ENCODE assay signal across 1 cellular context in the genomic region with DNA sequence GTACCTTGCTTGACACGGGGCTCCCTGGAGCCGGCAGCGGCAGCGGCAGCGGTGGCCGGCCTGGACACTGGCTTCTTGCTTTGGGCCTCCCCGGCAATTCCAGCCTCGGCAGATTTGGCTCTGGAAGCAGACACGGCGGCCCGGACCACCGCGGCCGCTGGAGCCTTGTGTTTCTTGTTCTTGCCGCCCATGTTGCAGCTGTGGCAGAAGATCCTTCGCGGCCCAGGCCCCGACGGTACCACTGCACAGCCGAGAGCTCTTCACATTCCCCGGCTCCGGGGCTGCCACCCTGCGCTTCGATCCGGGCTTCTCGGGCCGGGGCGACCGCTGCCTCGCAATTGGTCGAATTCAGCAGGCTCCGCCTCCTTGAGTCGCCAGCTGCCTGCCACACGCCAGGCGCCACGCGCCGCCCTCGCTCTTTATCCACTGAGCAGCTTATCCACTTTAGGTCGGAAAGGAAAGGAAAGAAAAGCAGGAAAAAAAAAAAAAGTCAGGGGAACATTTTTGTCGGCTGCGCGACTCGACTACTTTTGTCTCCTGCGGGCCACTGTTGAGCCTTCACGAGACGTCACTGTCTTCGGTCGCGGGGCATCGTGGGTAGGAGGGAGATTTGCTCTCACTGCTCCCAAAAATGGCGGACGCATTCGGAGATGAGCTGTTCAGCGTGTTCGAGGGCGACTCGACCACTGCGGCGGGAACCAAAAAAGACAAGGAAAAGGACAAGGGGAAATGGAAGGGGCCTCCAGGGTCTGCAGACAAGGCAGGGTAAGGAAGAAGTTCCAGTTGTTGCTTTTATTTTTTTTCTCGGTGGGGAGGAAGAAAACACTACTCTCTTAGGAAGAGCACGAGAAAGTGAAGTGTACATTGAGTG.
TF ChIP-seq lines count a peak whose summit lies in the region.

A gene with protein sequence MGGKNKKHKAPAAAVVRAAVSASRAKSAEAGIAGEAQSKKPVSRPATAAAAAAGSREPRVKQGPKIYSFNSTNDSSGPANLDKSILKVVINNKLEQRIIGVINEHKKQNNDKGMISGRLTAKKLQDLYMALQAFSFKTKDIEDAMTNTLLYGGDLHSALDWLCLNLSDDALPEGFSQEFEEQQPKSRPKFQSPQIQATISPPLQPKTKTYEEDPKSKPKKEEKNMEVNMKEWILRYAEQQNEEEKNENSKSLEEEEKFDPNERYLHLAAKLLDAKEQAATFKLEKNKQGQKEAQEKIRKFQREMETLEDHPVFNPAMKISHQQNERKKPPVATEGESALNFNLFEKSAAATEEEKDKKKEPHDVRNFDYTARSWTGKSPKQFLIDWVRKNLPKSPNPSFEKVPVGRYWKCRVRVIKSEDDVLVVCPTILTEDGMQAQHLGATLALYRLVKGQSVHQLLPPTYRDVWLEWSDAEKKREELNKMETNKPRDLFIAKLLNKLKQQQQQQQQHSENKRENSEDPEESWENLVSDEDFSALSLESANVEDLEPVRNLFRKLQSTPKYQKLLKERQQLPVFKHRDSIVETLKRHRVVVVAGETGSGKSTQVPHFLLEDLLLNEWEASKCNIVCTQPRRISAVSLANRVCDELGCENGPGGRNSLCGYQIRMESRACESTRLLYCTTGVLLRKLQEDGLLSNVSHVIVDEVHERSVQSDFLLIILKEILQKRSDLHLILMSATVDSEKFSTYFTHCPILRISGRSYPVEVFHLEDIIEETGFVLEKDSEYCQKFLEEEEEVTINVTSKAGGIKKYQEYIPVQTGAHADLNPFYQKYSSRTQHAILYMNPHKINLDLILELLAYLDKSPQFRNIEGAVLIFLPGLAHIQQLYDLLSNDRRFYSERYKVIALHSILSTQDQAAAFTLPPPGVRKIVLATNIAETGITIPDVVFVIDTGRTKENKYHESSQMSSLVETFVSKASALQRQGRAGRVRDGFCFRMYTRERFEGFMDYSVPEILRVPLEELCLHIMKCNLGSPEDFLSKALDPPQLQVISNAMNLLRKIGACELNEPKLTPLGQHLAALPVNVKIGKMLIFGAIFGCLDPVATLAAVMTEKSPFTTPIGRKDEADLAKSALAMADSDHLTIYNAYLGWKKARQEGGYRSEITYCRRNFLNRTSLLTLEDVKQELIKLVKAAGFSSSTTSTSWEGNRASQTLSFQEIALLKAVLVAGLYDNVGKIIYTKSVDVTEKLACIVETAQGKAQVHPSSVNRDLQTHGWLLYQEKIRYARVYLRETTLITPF (N-terminal part only) (minus strand): TSS at position 312 of the 871 bp plus-strand sequence. CDS start 121 bp downstream, at position 191.
A gene (plus strand): TSS at position 607 of the 871 bp plus-strand sequence. CDS start 25 bp downstream, at position 632.

TF ChIP-seq in WTC11, 78 proteins besides CTCF, POLR2A, EP300 and RAD21 (continued from another document and continues in another):
- no peak for TF ChIP-seq ZNF396 (CRISPR knock-in tag; IDR thresholded peaks at IDR 0.05; ENCODE audit: borderline replicate concordance)
- no peak for TF ChIP-seq ZNF423 (CRISPR knock-in tag; IDR thresholded peaks at IDR 0.05)
- TF ChIP-seq ETV6 (CRISPR knock-in tag; IDR thresholded peaks at IDR 0.05) = peak; percentile 45; the same call in 1 of the 2 replicates
- TF ChIP-seq NFYB (CRISPR knock-in tag; conservative IDR thresholded peaks at IDR 0.05; ENCODE audit: low read depth) = peak; percentile 70
- TF ChIP-seq IRF2 (CRISPR knock-in tag; IDR thresholded peaks at IDR 0.05; ENCODE audit: borderline replicate concordance, low read depth) = no peak
- no peak for TF ChIP-seq SMAD4 (CRISPR knock-in tag; IDR thresholded peaks at IDR 0.05)
- no peak for TF ChIP-seq ZNF138 (CRISPR knock-in tag; conservative IDR thresholded peaks at IDR 0.05)
- TF ChIP-seq JUN (CRISPR knock-in tag; IDR thresholded peaks at IDR 0.05) = no peak
- no peak for TF ChIP-seq ZNF219 (CRISPR knock-in tag; IDR thresholded peaks at IDR 0.05; ENCODE audit: borderline replicate concordance)
- TF ChIP-seq TCF7 (CRISPR knock-in tag; IDR thresholded peaks at IDR 0.05; ENCODE audit: low read depth) = no peak
- TF ChIP-seq, protein P1, sequence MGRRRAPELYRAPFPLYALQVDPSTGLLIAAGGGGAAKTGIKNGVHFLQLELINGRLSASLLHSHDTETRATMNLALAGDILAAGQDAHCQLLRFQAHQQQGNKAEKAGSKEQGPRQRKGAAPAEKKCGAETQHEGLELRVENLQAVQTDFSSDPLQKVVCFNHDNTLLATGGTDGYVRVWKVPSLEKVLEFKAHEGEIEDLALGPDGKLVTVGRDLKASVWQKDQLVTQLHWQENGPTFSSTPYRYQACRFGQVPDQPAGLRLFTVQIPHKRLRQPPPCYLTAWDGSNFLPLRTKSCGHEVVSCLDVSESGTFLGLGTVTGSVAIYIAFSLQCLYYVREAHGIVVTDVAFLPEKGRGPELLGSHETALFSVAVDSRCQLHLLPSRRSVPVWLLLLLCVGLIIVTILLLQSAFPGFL (CRISPR knock-in tag; IDR thresholded peaks at IDR 0.05; ENCODE audit: borderline replicate concordance) = no peak
- TF ChIP-seq, protein P2, sequence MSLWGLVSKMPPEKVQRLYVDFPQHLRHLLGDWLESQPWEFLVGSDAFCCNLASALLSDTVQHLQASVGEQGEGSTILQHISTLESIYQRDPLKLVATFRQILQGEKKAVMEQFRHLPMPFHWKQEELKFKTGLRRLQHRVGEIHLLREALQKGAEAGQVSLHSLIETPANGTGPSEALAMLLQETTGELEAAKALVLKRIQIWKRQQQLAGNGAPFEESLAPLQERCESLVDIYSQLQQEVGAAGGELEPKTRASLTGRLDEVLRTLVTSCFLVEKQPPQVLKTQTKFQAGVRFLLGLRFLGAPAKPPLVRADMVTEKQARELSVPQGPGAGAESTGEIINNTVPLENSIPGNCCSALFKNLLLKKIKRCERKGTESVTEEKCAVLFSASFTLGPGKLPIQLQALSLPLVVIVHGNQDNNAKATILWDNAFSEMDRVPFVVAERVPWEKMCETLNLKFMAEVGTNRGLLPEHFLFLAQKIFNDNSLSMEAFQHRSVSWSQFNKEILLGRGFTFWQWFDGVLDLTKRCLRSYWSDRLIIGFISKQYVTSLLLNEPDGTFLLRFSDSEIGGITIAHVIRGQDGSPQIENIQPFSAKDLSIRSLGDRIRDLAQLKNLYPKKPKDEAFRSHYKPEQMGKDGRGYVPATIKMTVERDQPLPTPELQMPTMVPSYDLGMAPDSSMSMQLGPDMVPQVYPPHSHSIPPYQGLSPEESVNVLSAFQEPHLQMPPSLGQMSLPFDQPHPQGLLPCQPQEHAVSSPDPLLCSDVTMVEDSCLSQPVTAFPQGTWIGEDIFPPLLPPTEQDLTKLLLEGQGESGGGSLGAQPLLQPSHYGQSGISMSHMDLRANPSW (CRISPR knock-in tag; conservative IDR thresholded peaks at IDR 0.05; ENCODE audit: low read depth) = no peak
- TF ChIP-seq, protein P3, sequence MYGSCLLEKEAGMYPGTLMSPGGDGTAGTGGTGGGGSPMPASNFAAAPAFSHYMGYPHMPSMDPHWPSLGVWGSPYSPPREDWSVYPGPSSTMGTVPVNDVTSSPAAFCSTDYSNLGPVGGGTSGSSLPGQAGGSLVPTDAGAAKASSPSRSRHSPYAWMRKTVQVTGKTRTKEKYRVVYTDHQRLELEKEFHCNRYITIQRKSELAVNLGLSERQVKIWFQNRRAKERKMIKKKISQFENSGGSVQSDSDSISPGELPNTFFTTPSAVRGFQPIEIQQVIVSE (CRISPR knock-in tag; IDR thresholded peaks at IDR 0.05; ENCODE audit: borderline replicate concordance) = no peak
- TF ChIP-seq, protein P4, sequence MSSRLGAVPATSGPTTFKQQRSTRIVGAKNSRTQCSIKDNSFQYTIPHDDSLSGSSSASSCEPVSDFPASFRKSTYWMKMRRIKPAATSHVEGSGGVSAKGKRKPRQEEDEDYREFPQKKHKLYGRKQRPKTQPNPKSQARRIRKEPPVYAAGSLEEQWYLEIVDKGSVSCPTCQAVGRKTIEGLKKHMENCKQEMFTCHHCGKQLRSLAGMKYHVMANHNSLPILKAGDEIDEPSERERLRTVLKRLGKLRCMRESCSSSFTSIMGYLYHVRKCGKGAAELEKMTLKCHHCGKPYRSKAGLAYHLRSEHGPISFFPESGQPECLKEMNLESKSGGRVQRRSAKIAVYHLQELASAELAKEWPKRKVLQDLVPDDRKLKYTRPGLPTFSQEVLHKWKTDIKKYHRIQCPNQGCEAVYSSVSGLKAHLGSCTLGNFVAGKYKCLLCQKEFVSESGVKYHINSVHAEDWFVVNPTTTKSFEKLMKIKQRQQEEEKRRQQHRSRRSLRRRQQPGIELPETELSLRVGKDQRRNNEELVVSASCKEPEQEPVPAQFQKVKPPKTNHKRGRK (CRISPR knock-in tag; IDR thresholded peaks at IDR 0.05; ENCODE audit: borderline replicate concordance) = 0 out of 2 replicates have a peak, but pooled peaks have one; percentile 71
- TF ChIP-seq, protein P5, sequence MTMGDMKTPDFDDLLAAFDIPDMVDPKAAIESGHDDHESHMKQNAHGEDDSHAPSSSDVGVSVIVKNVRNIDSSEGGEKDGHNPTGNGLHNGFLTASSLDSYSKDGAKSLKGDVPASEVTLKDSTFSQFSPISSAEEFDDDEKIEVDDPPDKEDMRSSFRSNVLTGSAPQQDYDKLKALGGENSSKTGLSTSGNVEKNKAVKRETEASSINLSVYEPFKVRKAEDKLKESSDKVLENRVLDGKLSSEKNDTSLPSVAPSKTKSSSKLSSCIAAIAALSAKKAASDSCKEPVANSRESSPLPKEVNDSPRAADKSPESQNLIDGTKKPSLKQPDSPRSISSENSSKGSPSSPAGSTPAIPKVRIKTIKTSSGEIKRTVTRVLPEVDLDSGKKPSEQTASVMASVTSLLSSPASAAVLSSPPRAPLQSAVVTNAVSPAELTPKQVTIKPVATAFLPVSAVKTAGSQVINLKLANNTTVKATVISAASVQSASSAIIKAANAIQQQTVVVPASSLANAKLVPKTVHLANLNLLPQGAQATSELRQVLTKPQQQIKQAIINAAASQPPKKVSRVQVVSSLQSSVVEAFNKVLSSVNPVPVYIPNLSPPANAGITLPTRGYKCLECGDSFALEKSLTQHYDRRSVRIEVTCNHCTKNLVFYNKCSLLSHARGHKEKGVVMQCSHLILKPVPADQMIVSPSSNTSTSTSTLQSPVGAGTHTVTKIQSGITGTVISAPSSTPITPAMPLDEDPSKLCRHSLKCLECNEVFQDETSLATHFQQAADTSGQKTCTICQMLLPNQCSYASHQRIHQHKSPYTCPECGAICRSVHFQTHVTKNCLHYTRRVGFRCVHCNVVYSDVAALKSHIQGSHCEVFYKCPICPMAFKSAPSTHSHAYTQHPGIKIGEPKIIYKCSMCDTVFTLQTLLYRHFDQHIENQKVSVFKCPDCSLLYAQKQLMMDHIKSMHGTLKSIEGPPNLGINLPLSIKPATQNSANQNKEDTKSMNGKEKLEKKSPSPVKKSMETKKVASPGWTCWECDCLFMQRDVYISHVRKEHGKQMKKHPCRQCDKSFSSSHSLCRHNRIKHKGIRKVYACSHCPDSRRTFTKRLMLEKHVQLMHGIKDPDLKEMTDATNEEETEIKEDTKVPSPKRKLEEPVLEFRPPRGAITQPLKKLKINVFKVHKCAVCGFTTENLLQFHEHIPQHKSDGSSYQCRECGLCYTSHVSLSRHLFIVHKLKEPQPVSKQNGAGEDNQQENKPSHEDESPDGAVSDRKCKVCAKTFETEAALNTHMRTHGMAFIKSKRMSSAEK (CRISPR knock-in tag; IDR thresholded peaks at IDR 0.05; ENCODE audit: borderline replicate concordance) = peak; percentile 28; the same call in 1 of the 2 replicates
- TF ChIP-seq, protein P6, sequence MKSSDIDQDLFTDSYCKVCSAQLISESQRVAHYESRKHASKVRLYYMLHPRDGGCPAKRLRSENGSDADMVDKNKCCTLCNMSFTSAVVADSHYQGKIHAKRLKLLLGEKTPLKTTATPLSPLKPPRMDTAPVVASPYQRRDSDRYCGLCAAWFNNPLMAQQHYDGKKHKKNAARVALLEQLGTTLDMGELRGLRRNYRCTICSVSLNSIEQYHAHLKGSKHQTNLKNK (CRISPR knock-in tag; IDR thresholded peaks at IDR 0.05) = no peak
- no peak for TF ChIP-seq GRHL2 (CRISPR knock-in tag; IDR thresholded peaks at IDR 0.05; ENCODE audit: insufficient replicate concordance, severe bottlenecking)
- peak; percentile 71; the same call in 1 of the 2 replicates for TF ChIP-seq FOXP1 (CRISPR knock-in tag; IDR thresholded peaks at IDR 0.05; ENCODE audit: borderline replicate concordance)
- peak; percentile 73; the same call in 1 of the 2 replicates for TF ChIP-seq TP53 (CRISPR knock-in tag; IDR thresholded peaks at IDR 0.05)
- TF ChIP-seq FOXK1 (CRISPR knock-in tag; IDR thresholded peaks at IDR 0.05) = peak; percentile 42; the same call in 1 of the 2 replicates
- TF ChIP-seq, protein P7, sequence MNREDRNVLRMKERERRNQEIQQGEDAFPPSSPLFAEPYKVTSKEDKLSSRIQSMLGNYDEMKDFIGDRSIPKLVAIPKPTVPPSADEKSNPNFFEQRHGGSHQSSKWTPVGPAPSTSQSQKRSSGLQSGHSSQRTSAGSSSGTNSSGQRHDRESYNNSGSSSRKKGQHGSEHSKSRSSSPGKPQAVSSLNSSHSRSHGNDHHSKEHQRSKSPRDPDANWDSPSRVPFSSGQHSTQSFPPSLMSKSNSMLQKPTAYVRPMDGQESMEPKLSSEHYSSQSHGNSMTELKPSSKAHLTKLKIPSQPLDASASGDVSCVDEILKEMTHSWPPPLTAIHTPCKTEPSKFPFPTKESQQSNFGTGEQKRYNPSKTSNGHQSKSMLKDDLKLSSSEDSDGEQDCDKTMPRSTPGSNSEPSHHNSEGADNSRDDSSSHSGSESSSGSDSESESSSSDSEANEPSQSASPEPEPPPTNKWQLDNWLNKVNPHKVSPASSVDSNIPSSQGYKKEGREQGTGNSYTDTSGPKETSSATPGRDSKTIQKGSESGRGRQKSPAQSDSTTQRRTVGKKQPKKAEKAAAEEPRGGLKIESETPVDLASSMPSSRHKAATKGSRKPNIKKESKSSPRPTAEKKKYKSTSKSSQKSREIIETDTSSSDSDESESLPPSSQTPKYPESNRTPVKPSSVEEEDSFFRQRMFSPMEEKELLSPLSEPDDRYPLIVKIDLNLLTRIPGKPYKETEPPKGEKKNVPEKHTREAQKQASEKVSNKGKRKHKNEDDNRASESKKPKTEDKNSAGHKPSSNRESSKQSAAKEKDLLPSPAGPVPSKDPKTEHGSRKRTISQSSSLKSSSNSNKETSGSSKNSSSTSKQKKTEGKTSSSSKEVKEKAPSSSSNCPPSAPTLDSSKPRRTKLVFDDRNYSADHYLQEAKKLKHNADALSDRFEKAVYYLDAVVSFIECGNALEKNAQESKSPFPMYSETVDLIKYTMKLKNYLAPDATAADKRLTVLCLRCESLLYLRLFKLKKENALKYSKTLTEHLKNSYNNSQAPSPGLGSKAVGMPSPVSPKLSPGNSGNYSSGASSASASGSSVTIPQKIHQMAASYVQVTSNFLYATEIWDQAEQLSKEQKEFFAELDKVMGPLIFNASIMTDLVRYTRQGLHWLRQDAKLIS (CRISPR knock-in tag; IDR thresholded peaks at IDR 0.05; ENCODE audit: borderline replicate concordance) = no peak
- TF ChIP-seq, protein P8, sequence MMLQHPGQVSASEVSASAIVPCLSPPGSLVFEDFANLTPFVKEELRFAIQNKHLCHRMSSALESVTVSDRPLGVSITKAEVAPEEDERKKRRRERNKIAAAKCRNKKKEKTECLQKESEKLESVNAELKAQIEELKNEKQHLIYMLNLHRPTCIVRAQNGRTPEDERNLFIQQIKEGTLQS (CRISPR knock-in tag; conservative IDR thresholded peaks at IDR 0.05) = no peak
- TF ChIP-seq ZNF317 (CRISPR knock-in tag; IDR thresholded peaks at IDR 0.05; ENCODE audit: borderline replicate concordance, low read depth) = no peak; the same call in 1 of the 2 replicates
- TF ChIP-seq, protein P9, sequence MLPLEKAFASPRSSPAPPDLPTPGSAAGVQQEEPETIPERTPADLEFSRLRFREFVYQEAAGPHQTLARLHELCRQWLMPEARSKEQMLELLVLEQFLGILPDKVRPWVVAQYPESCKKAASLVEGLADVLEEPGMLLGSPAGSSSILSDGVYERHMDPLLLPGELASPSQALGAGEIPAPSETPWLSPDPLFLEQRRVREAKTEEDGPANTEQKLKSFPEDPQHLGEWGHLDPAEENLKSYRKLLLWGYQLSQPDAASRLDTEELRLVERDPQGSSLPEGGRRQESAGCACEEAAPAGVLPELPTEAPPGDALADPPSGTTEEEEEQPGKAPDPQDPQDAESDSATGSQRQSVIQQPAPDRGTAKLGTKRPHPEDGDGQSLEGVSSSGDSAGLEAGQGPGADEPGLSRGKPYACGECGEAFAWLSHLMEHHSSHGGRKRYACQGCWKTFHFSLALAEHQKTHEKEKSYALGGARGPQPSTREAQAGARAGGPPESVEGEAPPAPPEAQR (CRISPR knock-in tag; IDR thresholded peaks at IDR 0.05) = no peak
